21 cellular contexts compared by ENCODE assay signal in the genomic region with DNA sequence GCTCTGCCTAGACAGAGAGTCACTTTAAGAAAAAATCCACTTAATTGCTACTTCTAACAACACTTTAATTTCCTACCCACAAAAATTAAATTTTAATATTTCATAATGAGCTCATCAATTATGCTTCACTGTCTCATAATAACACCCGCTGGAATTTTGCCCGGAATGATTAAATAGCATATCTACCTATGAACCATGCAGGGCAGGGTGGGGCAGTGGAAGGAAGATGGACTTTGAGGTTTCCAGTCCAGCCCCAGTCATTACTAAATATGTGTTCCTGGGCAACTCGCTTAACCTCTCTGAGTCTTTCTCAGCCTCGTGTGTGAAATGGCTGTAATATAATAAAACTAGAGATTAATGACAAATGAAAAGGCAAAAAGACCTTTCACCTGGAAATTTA.
"Had no signal": no experiment of that assay in that cellular context is flagged by ENCODE, and none has a peak within 500 bp of the region (broad histone marks: within the 10 kb centered on the region; RNA-seq: fewer than 3 reads in every experiment).

No MANE protein-coding gene starts in this region.

- ATAC-seq: activated CD4-positive, alpha-beta T cell treated with anti-CD3 and anti-CD28 coated beads for 36 hours; activated CD8-positive, alpha-beta memory T cell treated with anti-CD3 and anti-CD28 coated beads, Interleukin-2, amount 10 ng/mL, durations not matched to agents 7 days and 5 days; activated T-helper 17 cell treated with anti-CD3 and anti-CD28 coated beads, Interleukin-2, amount 50 U/mL, for 72 hours; gastrocnemius medialis; stimulated activated naive CD8-positive, alpha-beta T cell treated with anti-CD3 and anti-CD28 coated beads, Interleukin-15, Interleukin-2, amounts not matched to agents 100 U/mL and 50 U/mL, for 24 hours; T-cell; WTC11 had no signal

- H3K27me3 ChIP-seq: cardiac muscle cell, sigmoid colon, uterus had no signal

- H3K27ac ChIP-seq: cardiac muscle cell, gastrocnemius medialis, parathyroid adenoma, sigmoid colon, tibial nerve, uterus had no signal

- H3K9me3 ChIP-seq: gastrocnemius medialis, sigmoid colon, tibial nerve, uterus had no signal

- DNase-seq: activated CD4-positive, alpha-beta memory T cell treated with anti-CD3 and anti-CD28 coated beads for 36 hours; activated CD4-positive, alpha-beta T cell treated with anti-CD3 and anti-CD28 coated beads for 36 hours; activated CD8-positive, alpha-beta memory T cell treated with anti-CD3 and anti-CD28 coated beads, Interleukin-2, amount 10 ng/mL, durations not matched to agents 7 days and 5 days; activated naive CD4-positive, alpha-beta T cell; activated naive CD8-positive, alpha-beta T cell treated with anti-CD3 and anti-CD28 coated beads for 36 hours; activated T-cell treated with anti-CD3 and anti-CD28 coated beads, Interleukin-2, amount 50 U/mL, for 1 hour; amniotic stem cell; gastrocnemius medialis; head of caudate nucleus; mesendoderm; sigmoid colon; stimulated activated CD4-positive, alpha-beta T cell treated with anti-CD3 and anti-CD28 coated beads, Interleukin-1b, Interleukin-23, amount 100 ng/mL, for 48 hours; stimulated activated CD8-positive, alpha-beta memory T cell treated with anti-CD3 and anti-CD28 coated beads, Interleukin-4, amount 100 ng/mL, for 48 hours; stimulated activated naive CD8-positive, alpha-beta T cell treated with anti-CD3 and anti-CD28 coated beads, Interleukin-15, Interleukin-2, amounts not matched to agents 100 U/mL and 50 U/mL, for 24 hours; T-cell; uterus had no signal

- H3K4me3 ChIP-seq: cardiac muscle cell, gastrocnemius medialis, sigmoid colon, tibial nerve, uterus had no signal

- H3K36me3 ChIP-seq: cardiac muscle cell, gastrocnemius medialis, sigmoid colon, tibial nerve, uterus had no signal

- H3K79me2 ChIP-seq: parathyroid adenoma had no signal

- H3K9ac ChIP-seq: parathyroid adenoma had no signal

- H2AFZ ChIP-seq: parathyroid adenoma had no signal

- H3K4me1 ChIP-seq: gastrocnemius medialis, parathyroid adenoma, sigmoid colon, tibial nerve, uterus had no signal
